In the genomic region with DNA sequence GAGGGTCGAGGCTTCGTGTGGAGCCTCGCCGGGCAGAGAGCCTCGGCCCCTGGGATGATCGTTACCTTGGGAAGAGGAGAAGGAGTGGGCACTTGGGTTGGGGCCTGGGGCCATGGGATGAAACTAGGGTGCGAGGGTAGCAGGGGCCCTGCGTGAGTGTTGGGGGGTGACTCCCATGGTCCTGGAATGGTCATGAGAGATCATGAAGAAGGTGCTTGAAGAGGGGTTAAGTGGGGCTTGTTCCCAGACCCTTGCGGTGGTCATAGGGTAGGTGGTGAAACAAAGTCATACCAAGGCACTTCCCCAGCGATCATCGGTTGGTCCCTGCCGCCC, we compare ENCODE assay signal across 8 cellular contexts. TPM values are rescaled to one million over a fixed set of nuclear protein-coding genes. Genes with fewer than 3 reads are reported as not detected.
DNase-seq lines count a peak whose midpoint lies in the region; ATAC-seq and TF ChIP-seq lines count a peak whose summit lies in the region.

No MANE protein-coding gene starts in this region.

- ATAC-seq in activated CD4-positive, alpha-beta T cell treated with anti-CD3 and anti-CD28 coated beads for 36 hours, result peak; percentile 12
- ATAC-seq in HG03354 (IDR thresholded peaks at IDR 0.05; ENCODE audit: poor library complexity, severe bottlenecking, unreplicated experiment), result no peak

- TF ChIP-seq CTCF in OCI-LY3 (IDR thresholded peaks at IDR 0.05; ENCODE audit: low read depth, low read length) (no peak), osteoblast (IDR thresholded peaks at IDR 0.05; ENCODE audit: extremely low read depth, low read depth, low read length) (no peak)

- H3K36me3 ChIP-seq in OCI-LY3 (replicated peaks; ENCODE audit: low read depth, low read length) (peaks cover 4% of the 10 kb centered on the region), osteoblast (ENCODE audit: insufficient read depth, low read length) (no peaks in the 10 kb centered on the region)

- H3K4me1 Mint-ChIP-seq in activated CD4-positive, alpha-beta T cell treated with anti-CD3 and anti-CD28 coated beads for 36 hours, result peaks cover 19% of the 10 kb centered on the region

- H3K27me3 Mint-ChIP-seq in activated CD4-positive, alpha-beta T cell treated with anti-CD3 and anti-CD28 coated beads for 36 hours, result no peaks in the 10 kb centered on the region

- peak overlapping the region; percentile 26; the same call in 1 of the 2 replicates for H3K27ac ChIP-seq in OCI-LY3 (ENCODE audit: low read length)
- H3K27ac ChIP-seq in epithelial cell of prostate, result peak overlapping the region; percentile 18
- peak overlapping the region; percentile 75 for H3K27ac ChIP-seq in osteoblast (ENCODE audit: low read depth, low read length)

- H3K4me2 ChIP-seq in OCI-LY3 (ENCODE audit: low read length), result peak overlapping the region; percentile 91
- peak overlapping the region; percentile 94 for H3K4me2 ChIP-seq in osteoblast (ENCODE audit: insufficient read depth, low read length)

- H3K9ac ChIP-seq in OCI-LY3 (ENCODE audit: low read length), result peak overlapping the region; percentile 91

- H3K4me1 ChIP-seq in OCI-LY3 (ENCODE audit: low read length), result peaks cover 10% of the 10 kb centered on the region
- peaks cover 24% of the 10 kb centered on the region for H3K4me1 ChIP-seq in osteoblast (ENCODE audit: insufficient read depth, low read length)

- peak overlapping the region; percentile 93 for H3K4me3 Mint-ChIP-seq in activated CD4-positive, alpha-beta T cell treated with anti-CD3 and anti-CD28 coated beads for 36 hours

- H3K4me3 ChIP-seq in OCI-LY3 (ENCODE audit: low read length) (peak overlapping the region; percentile 88), osteoblast (ENCODE audit: insufficient read depth, low read length) (peak overlapping the region; percentile 91)

- CTCF ChIA-PET in activated CD4-positive, alpha-beta T cell treated with anti-CD3 and anti-CD28 coated beads for 36 hours (lab: Charles Lee), result interaction anchor here (1.0 to 2.9 kb wide), 5 partner anchors 10 to 84 kb away, joined by 3 to 24 read pairs (median 4); a partner anchor contains a TSS

- no peaks in the 10 kb centered on the region for H3K9me3 ChIP-seq in OCI-LY3 (ENCODE audit: insufficient read depth, low read length)
- no peaks in the 10 kb centered on the region for H3K9me3 ChIP-seq in osteoblast (ENCODE audit: low read depth, low read length)

- POLR2A ChIA-PET in activated CD4-positive, alpha-beta T cell treated with anti-CD3 and anti-CD28 coated beads for 36 hours (lab: Charles Lee), result interaction anchor here (0.8 to 2.6 kb wide), 4 partner anchors 23 to 45 kb away, joined by 4 to 20 read pairs (median 9); a partner anchor contains a TSS

- no peaks in the 10 kb centered on the region for H3K36me3 Mint-ChIP-seq in activated CD4-positive, alpha-beta T cell treated with anti-CD3 and anti-CD28 coated beads for 36 hours (ENCODE audit: low read depth)

- H4K20me1 ChIP-seq in OCI-LY3 (ENCODE audit: insufficient read depth, low read length) (no peaks in the 10 kb centered on the region), osteoblast (ENCODE audit: insufficient read depth, low read length) (no peaks in the 10 kb centered on the region)

- no peaks in the 10 kb centered on the region for H3K9me3 Mint-ChIP-seq in activated CD4-positive, alpha-beta T cell treated with anti-CD3 and anti-CD28 coated beads for 36 hours (ENCODE audit: low read depth)

- H2AFZ ChIP-seq in OCI-LY3 (ENCODE audit: low read depth, low read length) (peak overlapping the region; percentile 80), osteoblast (ENCODE audit: low read length) (peak overlapping the region; percentile 89)

- H3K27me3 ChIP-seq in OCI-LY3 (ENCODE audit: low read depth, low read length), result no peaks in the 10 kb centered on the region
- H3K27me3 ChIP-seq in osteoblast (ENCODE audit: insufficient read depth, low read length), result no peaks in the 10 kb centered on the region

- H3K27ac Mint-ChIP-seq in activated CD4-positive, alpha-beta T cell treated with anti-CD3 and anti-CD28 coated beads for 36 hours, result peak overlapping the region; percentile 98

- intact Hi-C loops in activated CD4-positive, alpha-beta T cell treated with anti-CD3 and anti-CD28 coated beads for 36 hours (cut with DNase I, micrococcal nuclease), result loop anchor here (1.0 to 5.0 kb wide), 14 partner anchors 23 to 591 kb away; a partner anchor contains a TSS

- H3K79me2 ChIP-seq in OCI-LY3 (ENCODE audit: low read length) (peaks cover 9% of the 10 kb centered on the region), osteoblast (ENCODE audit: insufficient read depth, low read length) (peaks cover 34% of the 10 kb centered on the region)

- DNase-seq in activated CD4-positive, alpha-beta T cell treated with anti-CD3 and anti-CD28 coated beads for 36 hours, result no peak
- no peak for DNase-seq in activated CD4-positive, alpha-beta T cell treated with anti-CD3 and anti-CD28 coated beads for 4 hours
- DNase-seq in epithelial cell of prostate (ENCODE audit: low read depth, low spot score) (no peak), osteoblast (ENCODE audit: insufficient read length, low spot score, missing footprints) (no peak), DMS 273 treated with DMSO at 0.1 percent for 48 hours (lab: John Stamatoyannopoulos, UW) (no peak), NCI-H748 treated with DMSO at 0.1 percent for 48 hours (lab: John Stamatoyannopoulos, UW) (no peak)

RNA-seq across cellular contexts. Expression of a gene that starts 0.3 kb away (rescaled TPM):
- 10 to 100 TPM; 16.3 to 24.0 TPM for total RNA-seq in activated CD4-positive, alpha-beta T cell treated with anti-CD3 and anti-CD28 coated beads for 36 hours
- 35.8 and 43.3 TPM in 2 replicates for total RNA-seq in osteoblast

RNA-seq across cellular contexts. Expression of a gene that starts 0.4 kb away (rescaled TPM):
- under 1 TPM; 0.09 to 0.14 TPM for total RNA-seq in activated CD4-positive, alpha-beta T cell treated with anti-CD3 and anti-CD28 coated beads for 36 hours
- total RNA-seq in osteoblast, result 0.88 and 1.1 TPM in 2 replicates

RNA-seq across cellular contexts. Expression of a gene that starts 23.2 kb away (rescaled TPM):
- total RNA-seq in activated CD4-positive, alpha-beta T cell treated with anti-CD3 and anti-CD28 coated beads for 36 hours, result 100 to 1,000 TPM; 122 to 137 TPM
- total RNA-seq in osteoblast, result 22.4 and 25.3 TPM in 2 replicates

RNA-seq across cellular contexts. Expression of a gene that starts 24.9 kb away (rescaled TPM):
- 1 to 10 TPM; 1.3 to 2.0 TPM for total RNA-seq in activated CD4-positive, alpha-beta T cell treated with anti-CD3 and anti-CD28 coated beads for 36 hours
- total RNA-seq in osteoblast, result 41.3 and 45.6 TPM in 2 replicates

RNA-seq across cellular contexts. Expression of a gene that starts 45.2 kb away (rescaled TPM):
- total RNA-seq in activated CD4-positive, alpha-beta T cell treated with anti-CD3 and anti-CD28 coated beads for 36 hours, result 100 to 1,000 TPM; 104 to 122 TPM
- total RNA-seq in osteoblast, result 80.4 and 84.0 TPM in 2 replicates

Comparison
In these comparisons a context has a peak if more than half of its experiments do, and no peak if none do; other contexts are left out.
1. H3K27ac ChIP-seq: peak in every context shown above with its lines; median percentile 75 in osteoblast; 26 in OCI-LY3; 18 in epithelial cell of prostate.